1 cellular context compared by ENCODE assay signal in genomic region chr7:151010002-151010306, GRCh38.
A peak's percentile ranks its signal among the peaks of the same experiment; 100 is the strongest.
TF ChIP-seq lines count a peak whose summit lies in the region.

No MANE protein-coding gene starts in this region.

TF ChIP-seq in HepG2, 621 proteins besides CTCF, POLR2A, EP300 and RAD21 (continued from another document):
- peak in 1 of 2 experiments; percentile 2; a peak in 1 of 4 replicates for TF ChIP-seq HMGXB4 (CRISPR knock-in tag; IDR thresholded peaks at IDR 0.05; ENCODE audit: borderline replicate concordance in 1 of 2, low read depth in 1 of 2)
- no peak for TF ChIP-seq ZNF484 (CRISPR knock-in tag; IDR thresholded peaks at IDR 0.05; ENCODE audit: borderline replicate concordance, low read depth)
- TF ChIP-seq FOXJ3 (CRISPR knock-in tag; IDR thresholded peaks at IDR 0.05; ENCODE audit: borderline replicate concordance), result no peak
- TF ChIP-seq NR2F6 (IDR thresholded peaks at IDR 0.05), result no peak
- TF ChIP-seq NR2F6 (CRISPR knock-in tag; IDR thresholded peaks at IDR 0.05), result no peak
- no peak for TF ChIP-seq ETV6 (CRISPR knock-in tag; conservative IDR thresholded peaks at IDR 0.05)
- no peak for TF ChIP-seq NR2F1 (CRISPR knock-in tag; IDR thresholded peaks at IDR 0.05)
